In the genomic region with DNA sequence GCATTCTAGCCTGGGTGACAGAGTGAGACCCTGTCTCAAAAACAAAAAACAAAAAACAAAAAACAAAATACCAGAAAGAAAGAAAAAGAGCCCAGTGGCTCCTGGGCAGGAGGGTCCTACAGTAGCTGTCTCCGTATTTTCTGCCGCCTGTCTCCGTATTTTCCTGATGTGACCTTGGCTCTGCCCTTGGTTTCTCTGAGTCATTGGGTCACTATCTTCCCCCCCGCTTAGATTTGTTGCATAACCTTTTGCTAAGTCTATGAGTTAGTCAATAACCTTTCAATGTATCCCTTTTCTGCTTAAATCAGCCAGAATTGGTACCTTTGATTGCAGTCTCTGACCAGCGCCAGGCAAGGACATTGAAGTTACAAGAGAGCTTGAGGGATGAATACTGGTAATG, we compare ENCODE assay signal across 21 cellular contexts.
"Had no signal": no experiment of that assay in that cellular context is flagged by ENCODE, and none has a peak within 500 bp of the region (broad histone marks: within the 10 kb centered on the region; RNA-seq: fewer than 3 reads in every experiment).

No MANE protein-coding gene starts in this region.

- H3K27me3 ChIP-seq: dorsolateral prefrontal cortex, gastrocnemius medialis, heart right ventricle, neutrophil, sigmoid colon, stomach, transverse colon had no signal

- FAIRE-seq: endometrium, islet of Langerhans had no signal

- H3K9me3 ChIP-seq: gastrocnemius medialis, heart right ventricle, neutrophil, sigmoid colon, stomach, thoracic aorta, transverse colon had no signal

- H3K27ac ChIP-seq: dorsolateral prefrontal cortex, gastrocnemius medialis, heart right ventricle, neutrophil, sigmoid colon, skin epidermis, stomach, thoracic aorta, transverse colon had no signal

- H3K4me3 Mint-ChIP-seq: naive thymus-derived CD4-positive, alpha-beta T cell had no signal

- H3K27me3 Mint-ChIP-seq: naive thymus-derived CD4-positive, alpha-beta T cell had no signal

- DNase-seq: cortex of kidney; effector CD8-positive, alpha-beta T cell; gastrocnemius medialis; heart right ventricle; hypothalamus; kidney glomerular epithelial cell; naive thymus-derived CD4-positive, alpha-beta T cell; sigmoid colon; stimulated activated CD4-positive, alpha-beta T cell treated with anti-CD3 and anti-CD28 coated beads, Interleukin-2, amount 100 ng/mL, for 24 hours; stimulated activated CD4-positive, alpha-beta T cell treated with anti-CD3 and anti-CD28 coated beads, Interleukin-4, amount 100 ng/mL, for 4 hours; stimulated activated naive CD4-positive, alpha-beta T cell; stomach; substantia nigra; transverse colon had no signal

- ATAC-seq: esophagus mucosa; gastrocnemius medialis; heart right ventricle; naive thymus-derived CD4-positive, alpha-beta T cell had no signal

- H3K4me3 ChIP-seq: dorsolateral prefrontal cortex, gastrocnemius medialis, heart right ventricle, sigmoid colon, skin epidermis, stomach, thoracic aorta, transverse colon had no signal

- H3K36me3 ChIP-seq: gastrocnemius medialis, transverse colon had no signal

- H3K9me3 Mint-ChIP-seq: naive thymus-derived CD4-positive, alpha-beta T cell had no signal
